In genomic region chr2:24881158-24881557, GRCh38 we compare ENCODE assay signal across 20 cellular contexts.
"Had no signal": no experiment of that assay in that cellular context is flagged by ENCODE, and none has a peak within 500 bp of the region (broad histone marks: within the 10 kb centered on the region; RNA-seq: fewer than 3 reads in every experiment).

No MANE protein-coding gene starts in this region.

- H3K27ac ChIP-seq: brain microvascular endothelial cell, gastrocnemius medialis, lower lobe of right lung, upper lobe of right lung had no signal

- H3K4me1 ChIP-seq: right atrium auricular region had no signal

- ATAC-seq: activated CD8-positive, alpha-beta T cell treated with anti-CD3 and anti-CD28 coated beads, Interleukin-2, amount 10 ng/mL, durations not matched to agents 7 days and 5 days; activated T-cell treated with anti-CD3 and anti-CD28 coated beads, Interleukin-2, amount 50 U/mL, for 4 hours; gastrocnemius medialis; lower lobe of right lung; upper lobe of right lung had no signal

- H3K27me3 ChIP-seq: brain microvascular endothelial cell, gastrocnemius medialis, right atrium auricular region, testis, upper lobe of right lung had no signal

- DNase-seq: activated CD4-positive, alpha-beta T cell treated with anti-CD3 and anti-CD28 coated beads, Interleukin-2, amount 10 ng/mL, durations not matched to agents 7 days and 5 days; activated CD4-positive, CD25-positive, alpha-beta regulatory T cell; activated CD8-positive, alpha-beta T cell treated with anti-CD3 and anti-CD28 coated beads, Interleukin-2, amount 10 ng/mL, durations not matched to agents 7 days and 5 days; activated effector memory CD4-positive, alpha-beta T cell treated with Interleukin-2 at 50 U/mL for 16 hours; activated naive CD4-positive, alpha-beta T cell treated with anti-CD3 and anti-CD28 coated beads, Interleukin-2, amount 10 ng/mL, durations not matched to agents 7 days and 5 days; activated T-cell treated with anti-CD3 and anti-CD28 coated beads, Interleukin-2, amount 50 U/mL, for 4 hours; aorta; brain microvascular endothelial cell; cortex of kidney; effector CD4-positive, alpha-beta T cell; gastrocnemius medialis; islet precursor cell; lower lobe of right lung; small intestine; stimulated activated CD4-positive, alpha-beta T cell treated with anti-CD3 and anti-CD28 coated beads, Interleukin-15, amount 100 ng/mL, for 24 hours; stimulated activated CD4-positive, alpha-beta T cell treated with anti-CD3 and anti-CD28 coated beads, Interleukin-2, amount 100 ng/mL, for 48 hours; SW 1271; testis; upper lobe of right lung had no signal

- H3K9me3 ChIP-seq: gastrocnemius medialis, lower lobe of right lung, right atrium auricular region, testis, upper lobe of right lung had no signal

- H3K36me3 ChIP-seq: brain microvascular endothelial cell, gastrocnemius medialis, lower lobe of right lung, right atrium auricular region, upper lobe of right lung had no signal

- H3K4me3 ChIP-seq: gastrocnemius medialis, lower lobe of right lung, right atrium auricular region, testis, upper lobe of right lung had no signal
